In genomic region chr3:136804813-136805212, GRCh38 we compare ENCODE assay signal across 12 cellular contexts. TPM values are rescaled to one million over a fixed set of nuclear protein-coding genes. Genes with fewer than 3 reads are reported as not detected.
DNase-seq lines count a peak whose midpoint lies in the region; ATAC-seq and TF ChIP-seq lines count a peak whose summit lies in the region.
"Had no signal": no experiment of that assay in that cellular context is flagged by ENCODE, and none has a peak within 500 bp of the region (broad histone marks: within the 10 kb centered on the region; RNA-seq: fewer than 3 reads in every experiment).

No MANE protein-coding gene starts in this region.

- H3K36me3 ChIP-seq in body of pancreas (replicated peaks in 1 of 2; ENCODE audit: insufficient read depth in 1 of 2, low read depth in 2 of 2) = no peaks in the 10 kb centered on the region

- no peak for TF ChIP-seq POLR2A in body of pancreas (IDR thresholded peaks at IDR 0.05)

- no peaks in the 10 kb centered on the region for H3K27me3 ChIP-seq in body of pancreas

- no peaks in the 10 kb centered on the region for H3K9me3 ChIP-seq in body of pancreas

- peaks cover 26% of the 10 kb centered on the region for H3K4me1 ChIP-seq in body of pancreas

- ATAC-seq in body of pancreas = peak; percentile 36
- no peak for ATAC-seq in HG03432 (IDR thresholded peaks at IDR 0.05; ENCODE audit: unreplicated experiment)

- peak; percentile 37 for DNase-seq in NCI-H146 (lab: John Stamatoyannopoulos, UW)
- DNase-seq in NCI-H146 treated with DMSO at 0.1 percent for 48 hours (lab: John Stamatoyannopoulos, UW; ENCODE audit: unreplicated experiment) = no peak
- peak; percentile 36 for DNase-seq in COR-L47 (lab: John Stamatoyannopoulos, UW)
- DNase-seq in NCI-H1105 treated with DMSO at 0.1 percent for 48 hours (lab: John Stamatoyannopoulos, UW) = peak; percentile 46
- peak; percentile 60 to 87 (median 77) for DNase-seq in body of pancreas
- DNase-seq in NOMO-1 treated with DMSO at 0.1 percent for 48 hours (lab: John Stamatoyannopoulos, UW; ENCODE audit: unreplicated experiment) = no peak
- DNase-seq in globus pallidus (ENCODE audit: low spot score) = no peak
- DNase-seq: EL, NCI-H1436, NCI-H748 treated with DMSO at 0.1 percent for 48 hours had no signal

- TF ChIP-seq CTCF in body of pancreas (IDR thresholded peaks at IDR 0.05) = no peak

- H3K4me3 ChIP-seq in body of pancreas = no peak overlapping the region

- H3K27ac ChIP-seq in body of pancreas = peak overlapping the region in 1 of 4 donors; percentile 39
- H3K27ac ChIP-seq: KMS-11 had no signal

- intact Hi-C loops in body of pancreas (cut with DNase I) = no loop called here

RNA-seq across cellular contexts. Expression of gene SLC35G2, which starts 14.1 kb away (rescaled TPM):
- 1 to 10 TPM; 7.3 to 7.8 TPM for total RNA-seq in body of pancreas

RNA-seq across cellular contexts. Expression of gene STAG1, which starts 52.6 kb away (rescaled TPM):
- 10 to 100 TPM; 26.2 to 28.3 TPM for total RNA-seq in body of pancreas

RNA-seq across cellular contexts. Expression of gene NCK1, which starts 57.2 kb away (rescaled TPM):
- 10 to 100 TPM; 19.4 to 20.0 TPM for total RNA-seq in body of pancreas

Comparison
In these comparisons a context has a peak if more than half of its experiments do, and no peak if none do; other contexts are left out.
1. DNase-seq: peak in NCI-H146 (single experiment), COR-L47 (single experiment), NCI-H1105 treated with DMSO at 0.1 percent for 48 hours (single experiment) and body of pancreas (4 of 4); none in NCI-H146 treated with DMSO at 0.1 percent for 48 hours (single experiment), NOMO-1 treated with DMSO at 0.1 percent for 48 hours (single experiment) and globus pallidus (single experiment).